17 cellular contexts compared by ENCODE assay signal in the genomic region with DNA sequence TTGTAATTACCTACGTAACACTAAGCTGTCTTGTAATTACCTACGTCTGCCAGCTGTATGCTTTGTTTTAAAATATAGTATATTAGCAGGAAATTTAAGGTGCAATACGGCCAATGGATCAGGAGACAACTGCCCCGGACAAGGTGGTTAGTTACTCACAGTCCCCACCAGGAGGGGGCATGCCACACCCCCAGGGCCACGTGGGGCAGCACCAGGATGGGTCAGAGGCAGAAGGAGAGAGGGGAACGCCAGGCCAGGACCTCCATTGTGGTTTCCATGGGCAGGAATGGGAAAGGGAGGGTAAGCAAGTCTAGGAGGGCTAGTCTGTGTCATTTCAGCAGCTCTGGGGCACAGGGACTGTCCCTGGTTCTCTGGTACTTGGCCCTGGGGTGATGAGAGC.
A peak's percentile ranks its signal among the peaks of the same experiment; 100 is the strongest.
DNase-seq lines count a peak whose midpoint lies in the region; ATAC-seq, FAIRE-seq and TF ChIP-seq lines count a peak whose summit lies in the region.
"Had no signal": no experiment of that assay in that cellular context is flagged by ENCODE, and none has a peak within 500 bp of the region (broad histone marks: within the 10 kb centered on the region; RNA-seq: fewer than 3 reads in every experiment).

No MANE protein-coding gene starts in this region.

- no peak overlapping the region for H3K4me2 ChIP-seq in K562 (ENCODE audit: insufficient read depth, low read length)
- H3K4me2 ChIP-seq: BLaER1 treated with 17β-estradiol and CSF1 and Interleukin-3, amounts not matched to agents 10 nM and 100 nM; GM23338 had no signal

- no peak for TF ChIP-seq RAD21 in K562 (CRISPR knock-in tag; conservative IDR thresholded peaks at IDR 0.05 in 1 of 2, IDR thresholded peaks at IDR 0.05 in 1 of 2)

- ATAC-seq in left ventricle myocardium superior, result no peak
- ATAC-seq in Right ventricle myocardium inferior, result no peak
- peak; percentile 62; the same call in 2 of the 3 replicates for ATAC-seq in K562
- ATAC-seq: GM23338 had no signal

- no peak overlapping the region for H3K27ac ChIP-seq in K562 (ENCODE audit: extremely low read depth, low read depth, low read length)
- no peak overlapping the region for H3K27ac ChIP-seq in effector memory CD4-positive, alpha-beta T cell (ENCODE audit: insufficient read depth, low read length, poor library complexity, severe bottlenecking)
- H3K27ac ChIP-seq: BLaER1 treated with 17β-estradiol and CSF1 and Interleukin-3, amounts not matched to agents 10 nM and 100 nM had no signal

- H3K9me3 Mint-ChIP-seq in neural crest cell, result no peaks in the 10 kb centered on the region
- H3K9me3 Mint-ChIP-seq: CD4-positive, alpha-beta T cell had no signal

- no peak for FAIRE-seq in K562 (lab: Jason Lieb, UNC)
- FAIRE-seq: GM12891, HTR-8/SVneo had no signal

- POLR2A ChIA-PET in K562 (lab: Yijun Ruan, JAX), result interaction anchor here (0.7 to 1.7 kb wide), 2 partner anchors 10 to 50 kb away, joined by 3 to 4 read pairs; no protein-coding TSS in a partner anchor

- peaks cover 2% of the 10 kb centered on the region for H3K27me3 Mint-ChIP-seq in neural crest cell (ENCODE audit: low read depth)

- H3K36me3 Mint-ChIP-seq in neural crest cell (ENCODE audit: low read depth), result no peaks in the 10 kb centered on the region

- H3K36me3 ChIP-seq in K562 (ENCODE audit: control insufficient read depth, insufficient read depth, low read length), result no peaks in the 10 kb centered on the region
- H3K36me3 ChIP-seq in effector memory CD4-positive, alpha-beta T cell (ENCODE audit: control insufficient read depth, insufficient read depth, low read length), result no peaks in the 10 kb centered on the region
- H3K36me3 ChIP-seq: BLaER1 treated with 17β-estradiol and CSF1 and Interleukin-3, amounts not matched to agents 10 nM and 100 nM had no signal

- TF ChIP-seq EP300 in K562 (IDR thresholded peaks at IDR 0.05; ENCODE audit: low read length), result no peak

- peaks cover 16 to 59% of the 10 kb centered on the region in 2 experiments; a peak in 4 of 5 replicates for H3K27me3 ChIP-seq in K562 (ENCODE audit: control insufficient read depth in 2 of 2, insufficient read depth in 2 of 2, low read length in 2 of 2)
- peaks cover 5% of the 10 kb centered on the region for H3K27me3 ChIP-seq in effector memory CD4-positive, alpha-beta T cell (replicated peaks; ENCODE audit: control insufficient read depth, insufficient read depth, low read length, poor library complexity, severe bottlenecking)
- H3K27me3 ChIP-seq: BLaER1 treated with 17β-estradiol and CSF1 and Interleukin-3, amounts not matched to agents 10 nM and 100 nM had no signal

- CTCF ChIA-PET in K562 (lab: Yijun Ruan, JAX; ENCODE audit: low intra/inter-chr PET ratio), result no interaction called here

- no peaks in the 10 kb centered on the region for H3K79me2 ChIP-seq in K562 (ENCODE audit: control insufficient read depth, insufficient read depth, low read length)

- no peaks in the 10 kb centered on the region for H3K9me3 ChIP-seq in K562 (replicated peaks; ENCODE audit: control insufficient read depth, insufficient read depth, low read depth, low read length)
- no peaks in the 10 kb centered on the region for H3K9me3 ChIP-seq in effector memory CD4-positive, alpha-beta T cell (ENCODE audit: control insufficient read depth, low read length)
- H3K9me3 ChIP-seq: BLaER1 treated with 17β-estradiol and CSF1 and Interleukin-3, amounts not matched to agents 10 nM and 100 nM had no signal

- in situ Hi-C loops in K562 (cut with MboI), result no loop called here

- no peaks in the 10 kb centered on the region for H3K9me1 ChIP-seq in K562 (ENCODE audit: control insufficient read depth, insufficient read depth, low read length)

- DNase-seq in left ventricle myocardium superior (peak; percentile 11), Right ventricle myocardium inferior (ENCODE audit: missing footprints) (no peak), K562 (ENCODE audit: extremely low read depth in 1 of 4, low spot score in 3 of 4) (no peak), neural crest cell (ENCODE audit: low read depth, low spot score) (no peak), NCI-H2107 treated with DMSO at 0.1 percent for 48 hours (lab: John Stamatoyannopoulos, UW; ENCODE audit: unreplicated experiment) (no peak), erythroblast (lab: John Stamatoyannopoulos, UW) (no peak)
- no peak for DNase-seq in activated CD4-positive, alpha-beta T cell treated with anti-CD3 and anti-CD28 coated beads for 48 hours
- DNase-seq in effector memory CD4-positive, alpha-beta T cell, result no peak
- DNase-seq: 8988T; Calu3; CD4-positive, alpha-beta T cell; DMS 273 treated with DMSO at 0.1 percent for 48 hours; HCEC 1CT had no signal

- H3K27ac Mint-ChIP-seq in neural crest cell (ENCODE audit: unreplicated experiment), result peak overlapping the region; percentile 80
- H3K27ac Mint-ChIP-seq: CD4-positive, alpha-beta T cell; GM23338 had no signal

- no peaks in the 10 kb centered on the region for H3K4me1 Mint-ChIP-seq in neural crest cell
- H3K4me1 Mint-ChIP-seq: GM23338 had no signal

- peak; percentile 8 to 30 (median 18); a peak in 1 of 6 replicates for TF ChIP-seq CTCF in K562 (IDR thresholded peaks at IDR 0.05 in 2 of 3, conservative IDR thresholded peaks at IDR 0.05 in 1 of 3; ENCODE audit: insufficient read depth in 2 of 3, low read depth in 1 of 3, low read length in 3 of 3)
- TF ChIP-seq CTCF in neural crest cell (conservative IDR thresholded peaks at IDR 0.05), result no peak

- WGBS in K562 (ENCODE audit: insufficient coverage, low coverage, missing lambda C conversion rate), result 2% methylated on average over 6 of the region's 6 CpGs

- H3K9ac ChIP-seq in K562 (ENCODE audit: insufficient read depth in 1 of 2, low read depth in 2 of 2, low read length in 2 of 2), result no peak overlapping the region
- H3K9ac ChIP-seq: BLaER1 treated with 17β-estradiol and CSF1 and Interleukin-3, amounts not matched to agents 10 nM and 100 nM had no signal

- no TSS peak for BruUV-seq in K562 (replicated peaks; lab: Mats Ljungman, UMichigan)

- H3K4me3 Mint-ChIP-seq in neural crest cell, result no peak overlapping the region
- H3K4me3 Mint-ChIP-seq: CD4-positive, alpha-beta T cell; GM23338 had no signal

- H4K20me1 ChIP-seq in K562 (replicated peaks; ENCODE audit: control insufficient read depth, insufficient read depth, low read length), result no peaks in the 10 kb centered on the region
- H4K20me1 ChIP-seq: BLaER1 treated with 17β-estradiol and CSF1 and Interleukin-3, amounts not matched to agents 10 nM and 100 nM had no signal

- H3K4me3 ChIP-seq in K562, result no peak overlapping the region
- H3K4me3 ChIP-seq in effector memory CD4-positive, alpha-beta T cell (ENCODE audit: insufficient read depth, low read depth, low read length, poor library complexity, severe bottlenecking), result no peak overlapping the region
- H3K4me3 ChIP-seq: BLaER1 treated with 17β-estradiol and CSF1 and Interleukin-3, amounts not matched to agents 10 nM and 100 nM; GM23338 had no signal

- no peak for TF ChIP-seq POLR2A in K562 (conservative IDR thresholded peaks at IDR 0.05)
- TF ChIP-seq POLR2A in erythroblast (IDR thresholded peaks at IDR 0.05; ENCODE audit: low read length), result no peak

- intact Hi-C loops in left ventricle myocardium superior (cut with micrococcal nuclease), result no loop called here
- intact Hi-C loops in Right ventricle myocardium inferior (cut with DNase I), result no loop called here
- intact Hi-C loops in K562 (cut with micrococcal nuclease), result no loop called here

- H3K4me1 ChIP-seq in K562 (replicated peaks in 1 of 2; ENCODE audit: control insufficient read depth in 2 of 2, insufficient read depth in 2 of 2, low read length in 2 of 2), result no peaks in the 10 kb centered on the region
- H3K4me1 ChIP-seq in effector memory CD4-positive, alpha-beta T cell (ENCODE audit: control insufficient read depth, insufficient read depth, low read length, poor library complexity, severe bottlenecking), result no peaks in the 10 kb centered on the region

- H2AFZ ChIP-seq in K562 (ENCODE audit: low read depth, low read length), result no peak overlapping the region
- H2AFZ ChIP-seq: GM23338 had no signal

TF ChIP-seq in K562, 482 proteins besides CTCF, POLR2A, EP300 and RAD21 (continues in another document):
- TF ChIP-seq THRAP3 (IDR thresholded peaks at IDR 0.05; ENCODE audit: borderline replicate concordance), result no peak
- TF ChIP-seq, protein P1, sequence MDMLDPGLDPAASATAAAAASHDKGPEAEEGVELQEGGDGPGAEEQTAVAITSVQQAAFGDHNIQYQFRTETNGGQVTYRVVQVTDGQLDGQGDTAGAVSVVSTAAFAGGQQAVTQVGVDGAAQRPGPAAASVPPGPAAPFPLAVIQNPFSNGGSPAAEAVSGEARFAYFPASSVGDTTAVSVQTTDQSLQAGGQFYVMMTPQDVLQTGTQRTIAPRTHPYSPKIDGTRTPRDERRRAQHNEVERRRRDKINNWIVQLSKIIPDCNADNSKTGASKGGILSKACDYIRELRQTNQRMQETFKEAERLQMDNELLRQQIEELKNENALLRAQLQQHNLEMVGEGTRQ (CRISPR knock-in tag; IDR thresholded peaks at IDR 0.05), result peak; percentile 45
